In genomic region chr22:20243176-20243544, GRCh38 we compare ENCODE assay signal across 10 cellular contexts. TPM values are rescaled to one million over a fixed set of nuclear protein-coding genes. Genes with fewer than 3 reads are reported as not detected.
A peak's percentile ranks its signal among the peaks of the same experiment; 100 is the strongest.
DNase-seq lines count a peak whose midpoint lies in the region; ATAC-seq and TF ChIP-seq lines count a peak whose summit lies in the region.
"Had no signal": no experiment of that assay in that cellular context is flagged by ENCODE, and none has a peak within 500 bp of the region (broad histone marks: within the 10 kb centered on the region; RNA-seq: fewer than 3 reads in every experiment).

No MANE protein-coding gene starts in this region.

- H3K79me2 ChIP-seq in SK-N-SH (ENCODE audit: insufficient read depth), result no peaks in the 10 kb centered on the region
- peaks cover 5% of the 10 kb centered on the region for H3K79me2 ChIP-seq in neural progenitor cell (ENCODE audit: low read depth)

- no peaks in the 10 kb centered on the region for H3K36me3 ChIP-seq in SK-N-SH (replicated peaks in 1 of 2; ENCODE audit: control insufficient read depth in 1 of 2, insufficient read depth in 2 of 2, low read length in 1 of 2)
- no peaks in the 10 kb centered on the region for H3K36me3 ChIP-seq in neural progenitor cell
- H3K36me3 ChIP-seq: transverse colon had no signal

- no peaks in the 10 kb centered on the region for H4K20me1 ChIP-seq in SK-N-SH (ENCODE audit: insufficient read depth)
- H4K20me1 ChIP-seq in neural progenitor cell (ENCODE audit: low read depth), result peaks cover 30% of the 10 kb centered on the region

- peaks cover 0 to 3% (median 0%) of the 10 kb centered on the region in 5 experiments for H3K9me3 Mint-ChIP-seq in brain
- no peaks in the 10 kb centered on the region for H3K9me3 Mint-ChIP-seq in neural progenitor cell

- peaks cover 0 to 63% of the 10 kb centered on the region in 2 experiments; a peak in 1 of 4 replicates for H3K4me1 ChIP-seq in SK-N-SH (ENCODE audit: control insufficient read depth in 1 of 2, insufficient read depth in 2 of 2, low read depth in 1 of 2, low read length in 1 of 2)
- H3K4me1 ChIP-seq in neural progenitor cell, result peaks cover 41% of the 10 kb centered on the region

- no peak; the same call in 1 of the 3 replicates for ATAC-seq in SK-N-SH treated with all-trans-retinoic acid at 6 μM for 48 hours

- POLR2A ChIA-PET in SK-N-SH (lab: Yijun Ruan, JAX), result no interaction called here

- peak overlapping the region in 1 of 5 experiments; percentile 49 for H3K4me3 Mint-ChIP-seq in brain
- H3K4me3 Mint-ChIP-seq in neural progenitor cell, result no peak overlapping the region

- H3K9me3 ChIP-seq in SK-N-SH (no peaks in the 10 kb centered on the region), neural progenitor cell (ENCODE audit: low read depth) (no peaks in the 10 kb centered on the region)
- H3K9me3 ChIP-seq: transverse colon had no signal

- TF ChIP-seq EP300 in SK-N-SH (IDR thresholded peaks at IDR 0.05; ENCODE audit: borderline replicate concordance in 1 of 2, low read depth in 1 of 2, low read length in 1 of 2), result no peak

- H3K36me3 Mint-ChIP-seq in brain, result no peaks in the 10 kb centered on the region
- peaks cover 3% of the 10 kb centered on the region for H3K36me3 Mint-ChIP-seq in neural progenitor cell

- H3K27me3 ChIP-seq in SK-N-SH (ENCODE audit: insufficient read depth), result no peaks in the 10 kb centered on the region
- H3K27me3 ChIP-seq in HL-60 (ENCODE audit: insufficient read depth, poor library complexity, severe bottlenecking), result no peaks in the 10 kb centered on the region
- no peaks in the 10 kb centered on the region for H3K27me3 ChIP-seq in neural progenitor cell
- H3K27me3 ChIP-seq: transverse colon had no signal

- H3F3A ChIP-seq in SK-N-SH (replicated peaks; ENCODE audit: insufficient read depth) (no peaks in the 10 kb centered on the region), neural progenitor cell (ENCODE audit: low read depth) (peaks cover 19% of the 10 kb centered on the region)

- no peak overlapping the region for H3K4me3 ChIP-seq in SK-N-SH (ENCODE audit: low read depth in 2 of 2, low read length in 1 of 2)
- H3K4me3 ChIP-seq in HL-60 (replicated peaks; ENCODE audit: insufficient read depth, low read length), result peak overlapping the region; percentile 17; the same call in 1 of the 2 replicates
- H3K4me3 ChIP-seq in neural progenitor cell, result no peak overlapping the region

- H3K27me3 Mint-ChIP-seq in brain (peaks cover 2% of the 10 kb centered on the region), neural progenitor cell (ENCODE audit: insufficient read depth, low read depth) (peaks cover 11% of the 10 kb centered on the region)

- no peak overlapping the region for H3K9ac ChIP-seq in SK-N-SH
- no peak overlapping the region for H3K9ac ChIP-seq in neural progenitor cell

- H3K27ac Mint-ChIP-seq in brain (peak overlapping the region in 4 of 5 experiments; percentile 87 to 96 (median 95)), neural progenitor cell (no peak overlapping the region)

- CTCF ChIA-PET in SK-N-SH (lab: Yijun Ruan, JAX), result interaction anchor here (1.2 to 1.3 kb wide), 2 partner anchors 25 to 86 kb away, joined by 3 to 4 read pairs; no protein-coding TSS in a partner anchor

- H3K27ac ChIP-seq in SK-N-SH (ENCODE audit: low read depth in 2 of 2, low read length in 1 of 2), result no peak overlapping the region
- H3K27ac ChIP-seq in HL-60 (replicated peaks), result peak overlapping the region; percentile 49; the same call in 1 of the 2 replicates
- H3K27ac ChIP-seq in neural progenitor cell, result no peak overlapping the region
- H3K27ac ChIP-seq: 22Rv1, transverse colon had no signal

- no CpG with 5 or more reads among the region's 6 CpGs for WGBS in SK-N-SH (ENCODE audit: low lambda C conversion rate)

- H2AFZ ChIP-seq in SK-N-SH (ENCODE audit: low read depth) (peak overlapping the region; percentile 70; the same call in 1 of the 2 replicates), neural progenitor cell (replicated peaks) (no peak overlapping the region)

- H3K4me1 Mint-ChIP-seq in brain, result peaks cover 96% of the 10 kb centered on the region
- peaks cover 52% of the 10 kb centered on the region for H3K4me1 Mint-ChIP-seq in neural progenitor cell

- TF ChIP-seq CTCF in SK-N-SH (IDR thresholded peaks at IDR 0.05) (no peak), HL-60 (IDR thresholded peaks at IDR 0.05; ENCODE audit: insufficient read depth, low read length) (no peak), brain (conservative IDR thresholded peaks at IDR 0.05) (no peak), neural progenitor cell (IDR thresholded peaks at IDR 0.05) (no peak)

- H3K4me2 ChIP-seq in SK-N-SH (peak overlapping the region; percentile 33; the same call in 1 of the 2 replicates), neural progenitor cell (peak overlapping the region; percentile 27)

- no peak for TF ChIP-seq RAD21 in SK-N-SH (IDR thresholded peaks at IDR 0.05; ENCODE audit: low read length)

- no peak for DNase-seq in SK-N-SH
- no peak for DNase-seq in HL-60 (ENCODE audit: low read depth in 1 of 2, low spot score in 1 of 2)
- no peak for DNase-seq in neural progenitor cell (ENCODE audit: low spot score)
- no peak for DNase-seq in A172 (ENCODE audit: low spot score)
- DNase-seq in NCI-H1436 (lab: John Stamatoyannopoulos, UW), result no peak
- DNase-seq in NCI-H2171 treated with DMSO at 0.1 percent for 48 hours (lab: John Stamatoyannopoulos, UW), result no peak

- no peaks in the 10 kb centered on the region for H3K9me2 ChIP-seq in SK-N-SH

TF ChIP-seq in SK-N-SH, 30 proteins besides CTCF, POLR2A, EP300 and RAD21 (continues in another document):
- no peak for TF ChIP-seq TEAD4 (IDR thresholded peaks at IDR 0.05; ENCODE audit: borderline replicate concordance, insufficient read depth)
- no peak for TF ChIP-seq YY1 (IDR thresholded peaks at IDR 0.05; ENCODE audit: low read depth)
- no peak for TF ChIP-seq RCOR1 (IDR thresholded peaks at IDR 0.05; ENCODE audit: low read length)
- no peak for TF ChIP-seq NFIC (IDR thresholded peaks at IDR 0.05; ENCODE audit: borderline replicate concordance)
- TF ChIP-seq SIN3A (IDR thresholded peaks at IDR 0.05; ENCODE audit: borderline replicate concordance, low read depth, low read length), result no peak
- TF ChIP-seq FOXM1 (IDR thresholded peaks at IDR 0.05; ENCODE audit: low read depth), result no peak
- no peak for TF ChIP-seq RXRA (IDR thresholded peaks at IDR 0.05; ENCODE audit: borderline replicate concordance, low read depth)
- TF ChIP-seq SMC3 (IDR thresholded peaks at IDR 0.05; ENCODE audit: low read depth, low read length), result no peak
- TF ChIP-seq NRF1 (IDR thresholded peaks at IDR 0.05; ENCODE audit: low read depth, low read length), result no peak
- no peak for TF ChIP-seq USF2 (IDR thresholded peaks at IDR 0.05; ENCODE audit: borderline replicate concordance, low read depth, low read length)

TF ChIP-seq in SK-N-SH treated with all-trans-retinoic acid at 6 μM for 48 hours, 23 proteins besides CTCF, POLR2A, EP300 and RAD21:
- no peak for TF ChIP-seq ZFP3 (CRISPR knock-in tag; IDR thresholded peaks at IDR 0.05)
- no peak for TF ChIP-seq BACH2 (CRISPR knock-in tag; IDR thresholded peaks at IDR 0.05; ENCODE audit: borderline replicate concordance)
- no peak for TF ChIP-seq ARNTL (CRISPR knock-in tag; IDR thresholded peaks at IDR 0.05; ENCODE audit: borderline replicate concordance, low read depth)
- TF ChIP-seq ZC3H10 (CRISPR knock-in tag; IDR thresholded peaks at IDR 0.05), result no peak

RNA-seq across cellular contexts. Expression of gene RTN4R, which starts 25.0 kb away (rescaled TPM):
- polyA plus RNA-seq in SK-N-SH (2012; rRNA removed) (0.23 and 0.39 TPM in 2 replicates), brain (ENCODE audit: insufficient read depth, low read depth, low replicate concordance) (21.3 TPM)
- polyA plus RNA-seq in SK-N-SH (2012; cell fraction: cytosol; rRNA removed), result 0.12 and 0.47 TPM in 2 replicates
- 0.20 and 0.26 TPM in 2 replicates for polyA plus RNA-seq in SK-N-SH (2012; cell fraction: nucleus; rRNA removed)
- 6.3 and 20.9 TPM in 2 replicates for total RNA-seq in neural progenitor cell (ENCODE audit: low replicate concordance)
- total RNA-seq in A172 (2014; rRNA removed; shearing (Covaris generic)), result 10.9 and 15.6 TPM in 2 replicates
